In the genomic region with DNA sequence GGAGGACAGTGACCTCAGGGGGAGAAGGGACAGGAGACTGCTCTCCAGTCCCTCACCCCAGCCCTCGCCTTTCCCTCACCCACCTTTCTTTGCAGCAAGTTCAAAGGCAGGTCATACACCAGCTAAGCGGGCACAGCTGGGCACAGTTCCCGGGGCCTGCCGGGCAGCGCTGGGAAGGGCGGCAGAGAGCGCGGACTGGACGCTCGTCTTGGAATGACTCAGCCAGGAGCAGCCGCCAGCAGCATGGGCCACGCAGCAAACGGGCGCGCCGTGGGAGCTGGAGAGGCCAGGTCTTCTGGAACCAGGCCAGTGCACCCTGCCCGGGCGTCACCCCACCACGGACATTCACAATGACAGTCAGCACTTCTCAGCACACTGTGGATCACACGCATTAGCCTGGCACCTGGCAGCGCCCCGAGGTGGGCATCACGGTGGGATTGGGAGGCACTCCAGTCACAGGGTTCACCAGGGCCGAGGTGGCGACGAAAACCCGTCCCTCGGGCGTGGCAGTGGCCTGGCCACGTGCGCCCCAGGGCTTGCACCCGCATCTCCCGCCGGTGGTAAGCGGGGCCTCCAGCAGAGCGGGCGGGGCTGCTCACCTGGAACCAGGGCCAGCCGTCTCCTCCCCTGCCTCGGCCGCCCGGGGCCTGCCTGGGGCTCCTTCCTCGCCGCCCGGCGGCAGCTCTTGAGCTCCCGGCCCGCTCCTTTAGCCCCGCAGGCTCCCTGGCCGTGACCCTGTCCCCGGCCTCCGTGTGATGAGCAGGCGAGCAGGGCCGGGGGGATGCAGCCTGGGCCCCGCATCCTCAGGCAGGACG, we compare ENCODE assay signal across 8 cellular contexts. TPM values are rescaled to one million over a fixed set of nuclear protein-coding genes. Genes with fewer than 3 reads are reported as not detected.
DNase-seq lines count a peak whose midpoint lies in the region; ATAC-seq and TF ChIP-seq lines count a peak whose summit lies in the region.

No MANE protein-coding gene starts in this region.

- no peak overlapping the region for H2BK120ac ChIP-seq in neuronal stem cell (ENCODE audit: low read depth, low read length)

- peaks cover 10% of the 10 kb centered on the region for H3K4me1 Mint-ChIP-seq in activated naive CD4-positive, alpha-beta T cell treated with anti-CD3 and anti-CD28 coated beads, Interleukin-2, amount 50 U/mL, for 24 hours

- no peak overlapping the region for H4K8ac ChIP-seq in neuronal stem cell (ENCODE audit: low read depth, low read length)

- H3K4me3 ChIP-seq in gastroesophageal sphincter: peak overlapping the region; percentile 35 to 60
- peak overlapping the region; percentile 34 to 74 for H3K4me3 ChIP-seq in neuronal stem cell (ENCODE audit: low read length in 2 of 2)

- H4K91ac ChIP-seq in neuronal stem cell (ENCODE audit: low read depth, low read length, poor library complexity): no peak overlapping the region

- peak overlapping the region; percentile 32 for H2AK5ac ChIP-seq in neuronal stem cell (ENCODE audit: low read depth, low read length)

- peak overlapping the region; percentile 74 for H3K18ac ChIP-seq in neuronal stem cell (ENCODE audit: low read length)

- no peak for DNase-seq in activated naive CD4-positive, alpha-beta T cell treated with anti-CD3 and anti-CD28 coated beads, Interleukin-2, amount 50 U/mL, for 16 hours
- DNase-seq in neuronal stem cell (ENCODE audit: low spot score) (no peak), foreskin melanocyte (no peak), KG1 (lab: John Stamatoyannopoulos, UW) (no peak)

- TF ChIP-seq CTCF in VCaP (conservative IDR thresholded peaks at IDR 0.05) (no peak), gastroesophageal sphincter (IDR thresholded peaks at IDR 0.05) (no peak)

- H3K23ac ChIP-seq in neuronal stem cell (ENCODE audit: low read depth, low read length, poor library complexity): peak overlapping the region; percentile 87

- H3K4ac ChIP-seq in neuronal stem cell (ENCODE audit: low read length): no peak overlapping the region

- peak overlapping the region; percentile 32 for H2BK5ac ChIP-seq in neuronal stem cell (ENCODE audit: low read length)

- H3K4me1 ChIP-seq in gastroesophageal sphincter (peaks cover 0 to 20% (median 8%) of the 10 kb centered on the region in 3 donors), neuronal stem cell (ENCODE audit: control insufficient read depth in 2 of 2, insufficient read depth in 1 of 2, low read depth in 1 of 2, low read length in 2 of 2) (peaks cover 0 to 5% of the 10 kb centered on the region in 2 donors)

- peak overlapping the region; percentile 20; the same call in 1 of the 2 replicates for H3K27ac ChIP-seq in VCaP
- peak overlapping the region; percentile 9 to 76 (median 66) for H3K27ac ChIP-seq in gastroesophageal sphincter
- H3K27ac ChIP-seq in neuronal stem cell (replicated peaks; ENCODE audit: low read length): no peak overlapping the region

- no peak overlapping the region for H2BK12ac ChIP-seq in neuronal stem cell (ENCODE audit: low read length)

- H3K36me3 ChIP-seq in gastroesophageal sphincter (no peaks in the 10 kb centered on the region), neuronal stem cell (replicated peaks in 1 of 2; ENCODE audit: control insufficient read depth in 2 of 2, insufficient read depth in 2 of 2, low read length in 2 of 2) (no peaks in the 10 kb centered on the region)

- H2BK15ac ChIP-seq in neuronal stem cell (ENCODE audit: low read length): no peak overlapping the region

- no peak overlapping the region for H3K14ac ChIP-seq in neuronal stem cell (ENCODE audit: low read length)

- no peaks in the 10 kb centered on the region for H3K9me3 Mint-ChIP-seq in activated naive CD4-positive, alpha-beta T cell treated with anti-CD3 and anti-CD28 coated beads, Interleukin-2, amount 50 U/mL, for 24 hours

- H3K27ac Mint-ChIP-seq in activated naive CD4-positive, alpha-beta T cell treated with anti-CD3 and anti-CD28 coated beads, Interleukin-2, amount 50 U/mL, for 24 hours: no peak overlapping the region

- ATAC-seq in HG03103 (IDR thresholded peaks at IDR 0.05; ENCODE audit: low read depth, unreplicated experiment) (peak; percentile 12), gastroesophageal sphincter (peak; percentile 66)

- H3K27me3 ChIP-seq in gastroesophageal sphincter (peaks cover 17% of the 10 kb centered on the region), neuronal stem cell (ENCODE audit: control insufficient read depth in 3 of 3, insufficient read depth in 3 of 3, low read depth in 1 of 3, low read length in 3 of 3) (peaks cover 0 to 11% (median 0%) of the 10 kb centered on the region in 3 experiments)

- no peaks in the 10 kb centered on the region for H3K36me3 Mint-ChIP-seq in activated naive CD4-positive, alpha-beta T cell treated with anti-CD3 and anti-CD28 coated beads, Interleukin-2, amount 50 U/mL, for 24 hours

- peak overlapping the region; percentile 94 for H2AFZ ChIP-seq in neuronal stem cell (ENCODE audit: low read length)

- TF ChIP-seq POLR2A in gastroesophageal sphincter (IDR thresholded peaks at IDR 0.05): no peak

- peaks cover 18% of the 10 kb centered on the region for H3K27me3 Mint-ChIP-seq in activated naive CD4-positive, alpha-beta T cell treated with anti-CD3 and anti-CD28 coated beads, Interleukin-2, amount 50 U/mL, for 24 hours

- H3K79me1 ChIP-seq in neuronal stem cell (ENCODE audit: low read depth, low read length): no peaks in the 10 kb centered on the region

- H3K9me3 ChIP-seq in gastroesophageal sphincter (no peaks in the 10 kb centered on the region), neuronal stem cell (replicated peaks in 1 of 2; ENCODE audit: control insufficient read depth in 2 of 2, insufficient read depth in 1 of 2, low read depth in 1 of 2, low read length in 2 of 2) (no peaks in the 10 kb centered on the region)

- peak overlapping the region; percentile 55 for H3K4me2 ChIP-seq in neuronal stem cell (ENCODE audit: insufficient read depth, low read length, poor library complexity, severe bottlenecking)

- peak overlapping the region; percentile 26 for H3K4me3 Mint-ChIP-seq in activated naive CD4-positive, alpha-beta T cell treated with anti-CD3 and anti-CD28 coated beads, Interleukin-2, amount 50 U/mL, for 24 hours

- TF ChIP-seq EP300 in gastroesophageal sphincter (IDR thresholded peaks at IDR 0.05): no peak

- H3K9ac ChIP-seq in neuronal stem cell (ENCODE audit: low read depth, low read length, poor library complexity): no peak overlapping the region

- WGBS in gastroesophageal sphincter (ENCODE audit: low coverage in 1 of 2), 2 donors: no CpG with 5 or more reads among the region's 55 CpGs
- WGBS in neuronal stem cell (ENCODE audit: extremely low coverage in 2 of 2, insufficient read length in 2 of 2, insufficient replicate concordance in 1 of 2), 2 donors: no CpG with 5 or more reads among the region's 55 CpGs

RNA-seq across cellular contexts. Expression of a gene that starts 29.0 kb away (rescaled TPM):
- 1 to 10 TPM; 1.6 to 5.1 (median 3.0) TPM for total RNA-seq in gastroesophageal sphincter
- 0.01 TPM for polyA plus RNA-seq in neuronal stem cell (2013, experiment 1 of 2)
- not detected for polyA plus RNA-seq in neuronal stem cell (2013, experiment 2 of 2)

RNA-seq across cellular contexts. Expression of a gene that starts 50.8 kb away (rescaled TPM):
- total RNA-seq in gastroesophageal sphincter: 1 to 10 TPM; 4.2 to 5.8 (median 5.1) TPM
- 4.5 TPM for polyA plus RNA-seq in neuronal stem cell (2013, experiment 1 of 2)
- polyA plus RNA-seq in neuronal stem cell (2013, experiment 2 of 2): 4.7 TPM
